In genomic region chr18:57776354-57776753, GRCh38 we compare ENCODE assay signal across 14 cellular contexts. TPM values are rescaled to one million over a fixed set of nuclear protein-coding genes. Genes with fewer than 3 reads are reported as not detected.
DNase-seq lines count a peak whose midpoint lies in the region; ATAC-seq and TF ChIP-seq lines count a peak whose summit lies in the region.
"Had no signal": no experiment of that assay in that cellular context is flagged by ENCODE, and none has a peak within 500 bp of the region (broad histone marks: within the 10 kb centered on the region; RNA-seq: fewer than 3 reads in every experiment).

No MANE protein-coding gene starts in this region.

- CTCF ChIA-PET in MCF 10A (lab: Yijun Ruan, JAX), result interaction anchor here (0.5 to 1.0 kb wide), 4 partner anchors 8 to 154 kb away, joined by 3 to 6 read pairs (median 4); no protein-coding TSS in a partner anchor
- CTCF ChIA-PET in naive thymus-derived CD4-positive, alpha-beta T cell (lab: Charles Lee), result interaction anchor here (0.7 kb wide), 1 partner anchor 12 kb away, joined by 3 read pairs; no protein-coding TSS in a partner anchor

- H3K9me3 Mint-ChIP-seq in MCF 10A (ENCODE audit: unreplicated experiment), result no peaks in the 10 kb centered on the region
- no peaks in the 10 kb centered on the region for H3K9me3 Mint-ChIP-seq in naive thymus-derived CD4-positive, alpha-beta T cell

- no peak overlapping the region for H3K4me2 ChIP-seq in osteoblast (ENCODE audit: insufficient read depth, low read length)

- peak overlapping the region; percentile 80 for H3K27ac Mint-ChIP-seq in MCF 10A (ENCODE audit: low read depth, unreplicated experiment)
- no peak overlapping the region for H3K27ac Mint-ChIP-seq in naive thymus-derived CD4-positive, alpha-beta T cell

- TF ChIP-seq CTCF in heart left ventricle (IDR thresholded peaks at IDR 0.05) (no peak), MCF 10A (IDR thresholded peaks at IDR 0.05; ENCODE audit: unreplicated experiment) (no peak), osteoblast (IDR thresholded peaks at IDR 0.05; ENCODE audit: extremely low read depth, low read depth, low read length) (no peak), upper lobe of left lung (IDR thresholded peaks at IDR 0.05) (no peak)

- no peak overlapping the region for H2AFZ ChIP-seq in osteoblast (ENCODE audit: low read length)

- peaks cover 0 to 78% (median 50%) of the 10 kb centered on the region in 12 donors for H3K4me1 ChIP-seq in heart left ventricle
- peaks cover 49% of the 10 kb centered on the region for H3K4me1 ChIP-seq in osteoblast (ENCODE audit: insufficient read depth, low read length)
- peaks cover 24 to 58% (median 40%) of the 10 kb centered on the region in 4 donors for H3K4me1 ChIP-seq in upper lobe of left lung
- no peaks in the 10 kb centered on the region for H3K4me1 ChIP-seq in naive thymus-derived CD4-positive, alpha-beta T cell (ENCODE audit: control insufficient read depth in 2 of 2, insufficient read depth in 2 of 2, low read length in 2 of 2)

- POLR2A ChIA-PET in MCF 10A (lab: Yijun Ruan, JAX), result interaction anchor here (0.9 to 1.7 kb wide), 7 partner anchors 9 to 155 kb away, joined by 3 to 9 read pairs (median 5); partner anchors contain the start of gene NARS1
- POLR2A ChIA-PET in naive thymus-derived CD4-positive, alpha-beta T cell (lab: Charles Lee), result no interaction called here

- 83 to 92% (median 86%) methylated on average over 3 of the region's 3 CpGs for WGBS in heart left ventricle, 4 donors
- 86 to 88% methylated on average over 3 of the region's 3 CpGs for WGBS in upper lobe of left lung, 2 donors

- TF ChIP-seq POLR2A in heart left ventricle (IDR thresholded peaks at IDR 0.05) (no peak), upper lobe of left lung (IDR thresholded peaks at IDR 0.05) (no peak)

- peaks cover 22% of the 10 kb centered on the region for H4K20me1 ChIP-seq in osteoblast (ENCODE audit: insufficient read depth, low read length)

- H3K9me3 ChIP-seq in heart left ventricle, result no peaks in the 10 kb centered on the region
- no peaks in the 10 kb centered on the region for H3K9me3 ChIP-seq in osteoblast (ENCODE audit: low read depth, low read length)
- no peaks in the 10 kb centered on the region for H3K9me3 ChIP-seq in upper lobe of left lung
- H3K9me3 ChIP-seq in naive thymus-derived CD4-positive, alpha-beta T cell (ENCODE audit: control insufficient read depth in 2 of 3, low read length in 3 of 3), result no peaks in the 10 kb centered on the region

- no TSS peak for BruUV-seq in MCF 10A (replicated peaks; lab: Mats Ljungman, UMichigan)

- H3K36me3 ChIP-seq in heart left ventricle (no peaks in the 10 kb centered on the region), osteoblast (ENCODE audit: insufficient read depth, low read length) (no peaks in the 10 kb centered on the region), upper lobe of left lung (no peaks in the 10 kb centered on the region)
- H3K36me3 ChIP-seq in naive thymus-derived CD4-positive, alpha-beta T cell (ENCODE audit: control insufficient read depth in 2 of 3, insufficient read depth in 3 of 3, low read length in 3 of 3), result no peaks in the 10 kb centered on the region

- peaks cover 6% of the 10 kb centered on the region for H3K36me3 Mint-ChIP-seq in MCF 10A (ENCODE audit: insufficient read depth, unreplicated experiment)
- H3K36me3 Mint-ChIP-seq in naive thymus-derived CD4-positive, alpha-beta T cell, result peaks cover 0 to 4% (median 2%) of the 10 kb centered on the region in 5 donors

- H3K27me3 ChIP-seq in heart left ventricle (no peaks in the 10 kb centered on the region), osteoblast (ENCODE audit: insufficient read depth, low read length) (no peaks in the 10 kb centered on the region), upper lobe of left lung (no peaks in the 10 kb centered on the region)
- H3K27me3 ChIP-seq in naive thymus-derived CD4-positive, alpha-beta T cell (ENCODE audit: control insufficient read depth in 2 of 2, insufficient read depth in 2 of 2, low read length in 2 of 2), result no peaks in the 10 kb centered on the region

- H3K4me1 Mint-ChIP-seq in MCF 10A (ENCODE audit: insufficient read depth, unreplicated experiment), result peaks cover 41% of the 10 kb centered on the region
- H3K4me1 Mint-ChIP-seq in naive thymus-derived CD4-positive, alpha-beta T cell, result peaks cover 4 to 9% (median 6%) of the 10 kb centered on the region in 7 donors

- intact Hi-C loops in heart left ventricle (cut with DNase I), result no loop called here
- intact Hi-C loops in left ventricle myocardium superior (cut with micrococcal nuclease), result no loop called here
- intact Hi-C loops in MCF 10A (cut with micrococcal nuclease), result no loop called here
- intact Hi-C loops in naive thymus-derived CD4-positive, alpha-beta T cell (cut with micrococcal nuclease), result no loop called here

- no peak for TF ChIP-seq EP300 in upper lobe of left lung (IDR thresholded peaks at IDR 0.05)

- no peak overlapping the region for H3K4me3 Mint-ChIP-seq in MCF 10A (ENCODE audit: unreplicated experiment)
- H3K4me3 Mint-ChIP-seq in naive thymus-derived CD4-positive, alpha-beta T cell, result no peak overlapping the region
- H3K4me3 Mint-ChIP-seq: endodermal cell had no signal

- H3K27ac ChIP-seq in heart left ventricle, result peak overlapping the region in 10 of 12 donors; percentile 11 to 72 (median 56)
- peak overlapping the region; percentile 42 for H3K27ac ChIP-seq in osteoblast (ENCODE audit: low read depth, low read length)
- H3K27ac ChIP-seq in upper lobe of left lung, result peak overlapping the region in 3 of 4 donors; percentile 34 to 59 (median 46)
- H3K27ac ChIP-seq in naive thymus-derived CD4-positive, alpha-beta T cell (ENCODE audit: low read depth, low read length), result no peak overlapping the region

- peaks cover 96% of the 10 kb centered on the region for H3K79me2 ChIP-seq in osteoblast (ENCODE audit: insufficient read depth, low read length)

- DNase-seq in heart left ventricle, result no peak
- no peak for DNase-seq in left ventricle myocardium superior
- DNase-seq in MCF 10A (ENCODE audit: unreplicated experiment), result no peak
- DNase-seq in osteoblast (ENCODE audit: insufficient read length, low spot score, missing footprints), result no peak
- DNase-seq in upper lobe of left lung, result no peak
- no peak for DNase-seq in naive thymus-derived CD4-positive, alpha-beta T cell
- no peak for DNase-seq in NCI-H774 (lab: John Stamatoyannopoulos, UW)
- DNase-seq: activated CD4-positive, alpha-beta T cell treated with anti-CD3 and anti-CD28 coated beads for 48 hours; amniotic stem cell; endodermal cell; Kasumi-1; SW 1271 had no signal

- no peak overlapping the region for H3K4me3 ChIP-seq in heart left ventricle
- H3K4me3 ChIP-seq in osteoblast (ENCODE audit: insufficient read depth, low read length), result no peak overlapping the region
- H3K4me3 ChIP-seq in upper lobe of left lung, result no peak overlapping the region
- H3K4me3 ChIP-seq in naive thymus-derived CD4-positive, alpha-beta T cell (ENCODE audit: low read length), result no peak overlapping the region

- no peaks in the 10 kb centered on the region for H3K27me3 Mint-ChIP-seq in MCF 10A (ENCODE audit: insufficient read depth, unreplicated experiment)
- peaks cover 0 to 8% (median 0%) of the 10 kb centered on the region in 5 donors for H3K27me3 Mint-ChIP-seq in naive thymus-derived CD4-positive, alpha-beta T cell
- H3K27me3 Mint-ChIP-seq: progenitor cell of endocrine pancreas had no signal

- peak in 2 of 4 donors; percentile 14 to 28 for ATAC-seq in heart left ventricle
- no peak for ATAC-seq in left ventricle myocardium superior
- ATAC-seq in upper lobe of left lung (ENCODE audit: low FRiP score in 2 of 2), result no peak
- no peak for ATAC-seq in naive thymus-derived CD4-positive, alpha-beta T cell
- no peak for ATAC-seq in GM18861 (IDR thresholded peaks at IDR 0.05; ENCODE audit: unreplicated experiment)

RNA-seq across cellular contexts. Expression of gene ATP8B1, which starts 26.8 kb away (rescaled TPM):
- total RNA-seq in heart left ventricle, result 10 to 100 TPM in 1 of 9 donors, 1 to 10 TPM in 8; 5.3 to 12.8 (median 6.5) TPM
- polyA plus RNA-seq in heart left ventricle, result 1 to 10 TPM; 3.0 to 3.7 TPM
- total RNA-seq in left ventricle myocardium superior, result 4.0 TPM
- 1.4 and 1.8 TPM in 2 replicates for total RNA-seq in MCF 10A (2022)
- 41.5 and 46.7 TPM in 2 replicates for total RNA-seq in osteoblast
- 10 to 100 TPM; 19.6 to 36.5 (median 26.0) TPM for total RNA-seq in upper lobe of left lung
- not detected for total RNA-seq in naive thymus-derived CD4-positive, alpha-beta T cell
- polyA plus RNA-seq in naive thymus-derived CD4-positive, alpha-beta T cell, result not detected
